In the genomic region with DNA sequence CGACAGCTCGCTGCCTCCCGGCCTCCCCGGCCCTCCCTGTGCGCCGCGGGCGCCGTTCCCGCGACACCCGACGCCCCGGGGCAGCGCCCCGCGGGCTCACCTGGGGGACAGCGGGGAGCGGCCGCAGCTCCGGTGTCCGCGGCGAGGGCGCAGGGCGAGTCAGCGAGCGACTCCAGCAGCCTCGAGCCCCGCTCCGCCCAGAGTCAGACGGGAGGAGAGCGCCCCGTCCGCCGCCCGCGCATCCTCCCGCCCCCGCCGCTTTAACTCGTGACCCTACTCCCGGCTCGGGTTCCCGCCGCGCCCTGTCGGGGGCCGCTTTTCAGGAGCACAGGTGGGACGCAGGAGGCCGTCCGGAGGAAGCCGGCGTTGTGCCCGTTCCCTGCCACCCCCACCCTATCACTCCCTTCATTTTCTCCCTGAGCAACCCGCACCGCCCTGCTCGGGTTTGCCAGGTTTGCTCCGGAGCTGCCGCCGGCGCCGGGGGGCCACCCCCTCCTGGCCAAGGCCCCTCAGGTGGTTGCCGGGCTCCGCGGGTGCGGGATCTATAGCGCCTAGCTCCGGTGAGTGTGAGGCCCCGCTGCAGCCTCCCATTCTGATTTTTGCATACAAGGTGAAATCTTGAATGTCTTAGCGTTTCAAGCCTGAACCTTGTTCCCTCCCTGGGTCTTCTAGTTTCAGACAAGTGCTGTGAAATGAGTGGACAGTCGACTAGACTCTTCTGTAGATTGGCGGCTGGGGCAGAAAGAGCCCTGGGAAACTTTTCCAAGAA, we compare ENCODE assay signal across 8 cellular contexts. TPM values are rescaled to one million over a fixed set of nuclear protein-coding genes. Genes with fewer than 3 reads are reported as not detected.
DNase-seq lines count a peak whose midpoint lies in the region; ATAC-seq, FAIRE-seq and TF ChIP-seq lines count a peak whose summit lies in the region.

A gene with protein sequence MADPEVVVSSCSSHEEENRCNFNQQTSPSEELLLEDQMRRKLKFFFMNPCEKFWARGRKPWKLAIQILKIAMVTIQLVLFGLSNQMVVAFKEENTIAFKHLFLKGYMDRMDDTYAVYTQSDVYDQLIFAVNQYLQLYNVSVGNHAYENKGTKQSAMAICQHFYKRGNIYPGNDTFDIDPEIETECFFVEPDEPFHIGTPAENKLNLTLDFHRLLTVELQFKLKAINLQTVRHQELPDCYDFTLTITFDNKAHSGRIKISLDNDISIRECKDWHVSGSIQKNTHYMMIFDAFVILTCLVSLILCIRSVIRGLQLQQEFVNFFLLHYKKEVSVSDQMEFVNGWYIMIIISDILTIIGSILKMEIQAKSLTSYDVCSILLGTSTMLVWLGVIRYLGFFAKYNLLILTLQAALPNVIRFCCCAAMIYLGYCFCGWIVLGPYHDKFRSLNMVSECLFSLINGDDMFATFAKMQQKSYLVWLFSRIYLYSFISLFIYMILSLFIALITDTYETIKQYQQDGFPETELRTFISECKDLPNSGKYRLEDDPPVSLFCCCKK (minus strand): TSS at position 205 of the 769 bp plus-strand sequence. CDS start 3,140 bp downstream, outside the sequence.

- TF ChIP-seq POLR2A in GM15510 (IDR thresholded peaks at IDR 0.05; ENCODE audit: borderline replicate concordance, extremely low read depth, insufficient read length) = peak; percentile 9
- no peak for TF ChIP-seq POLR2A in endothelial cell of umbilical vein (IDR thresholded peaks at IDR 0.05; ENCODE audit: low read depth, low read length)
- TF ChIP-seq POLR2A in uterus (IDR thresholded peaks at IDR 0.05) = no peak

- H3K4me3 Mint-ChIP-seq in natural killer cell = peak within 1 kb of the TSS; percentile 85

- no peaks in the 10 kb centered on the region for H3K9me3 Mint-ChIP-seq in natural killer cell

- H3K9ac ChIP-seq in MM.1S (ENCODE audit: low read length) (peak within 1 kb of the TSS; percentile 16; the same call in 1 of the 2 replicates), endothelial cell of umbilical vein (replicated peaks; ENCODE audit: extremely low read depth, insufficient read depth, low read length) (no peak within 1 kb of the TSS)

- intact Hi-C loops in endothelial cell of umbilical vein (cut with micrococcal nuclease) (loop anchor here (5.0 kb wide), 1 partner anchor 744 kb away; no protein-coding TSS in a partner anchor), natural killer cell (cut with micrococcal nuclease) (no loop called here), uterus (cut with DNase I; ENCODE audit: low total_unique reads) (no loop called here)

- DNase-seq in HAP-1 (ENCODE audit: low spot score in 2 of 2) (peak; percentile 36 to 81), MM.1S (peak; percentile 33), endothelial cell of umbilical vein (ENCODE audit: low read depth, low spot score) (no peak), natural killer cell (no peak), uterus (peak; percentile 24 to 57), NCI-H2227 treated with DMSO at 0.1 percent for 48 hours (lab: John Stamatoyannopoulos, UW) (no peak)
- peak; percentile 35 for DNase-seq in activated CD4-positive, alpha-beta T cell treated with anti-CD3 and anti-CD28 coated beads, Interleukin-2, amount 50 U/mL, for 1 hour

- H3K4me1 Mint-ChIP-seq in natural killer cell = peaks cover 0 to 4% of the 10 kb centered on the region in 2 donors

- peak within 1 kb of the TSS; percentile 47; the same call in 1 of the 2 replicates for H3K4me2 ChIP-seq in MM.1S (ENCODE audit: low read depth, low read length)
- H3K4me2 ChIP-seq in endothelial cell of umbilical vein (ENCODE audit: insufficient read depth, low read length) = peak within 1 kb of the TSS; percentile 17

- CTCF ChIA-PET in endothelial cell of umbilical vein (lab: Charles Lee) = interaction anchor here (1.4 to 1.6 kb wide), 2 partner anchors 104 to 198 kb away, joined by 3 to 6 read pairs; no protein-coding TSS in a partner anchor

- POLR2A ChIA-PET in endothelial cell of umbilical vein (lab: Charles Lee) = no interaction called here

- H3K9me1 ChIP-seq in endothelial cell of umbilical vein (replicated peaks; ENCODE audit: control insufficient read depth, extremely low read depth, insufficient read depth, low read length) = no peaks in the 10 kb centered on the region

- H3K4me3 ChIP-seq in HAP-1 (peak within 1 kb of the TSS; percentile 61), MM.1S (ENCODE audit: low read length) (peak within 1 kb of the TSS; percentile 51), endothelial cell of umbilical vein (replicated peaks in 1 of 3; ENCODE audit: insufficient read depth in 1 of 3, low read depth in 1 of 3, low read length in 3 of 3) (peak within 1 kb of the TSS in 1 of 3 experiments; percentile 26), uterus (peak within 1 kb of the TSS; percentile 17 to 47)

- TF ChIP-seq CTCF in MM.1S (IDR thresholded peaks at IDR 0.05; ENCODE audit: low read length) (no peak), endothelial cell of umbilical vein (IDR thresholded peaks at IDR 0.05; ENCODE audit: extremely low read depth in 1 of 2, insufficient read depth in 1 of 2, low read depth in 1 of 2, low read length in 2 of 2) (no peak), natural killer cell (IDR thresholded peaks at IDR 0.05) (no peak), uterus (IDR thresholded peaks at IDR 0.05) (no peak)

- H3K27ac Mint-ChIP-seq in natural killer cell = no peak within 1 kb of the TSS

- dilution Hi-C loops in endothelial cell of umbilical vein (cut with MboI; ENCODE audit: extremely low pct_ligation_motif_present, low sequenced_read_pairs) = no loop called here

- no peaks in the 10 kb centered on the region for H3K9me3 ChIP-seq in HAP-1
- H3K9me3 ChIP-seq in MM.1S (replicated peaks; ENCODE audit: insufficient read depth, low read length) = no peaks in the 10 kb centered on the region
- H3K9me3 ChIP-seq in endothelial cell of umbilical vein (replicated peaks; ENCODE audit: control insufficient read depth, insufficient read depth, low read length) = no peaks in the 10 kb centered on the region
- no peaks in the 10 kb centered on the region for H3K9me3 ChIP-seq in uterus

- no peaks in the 10 kb centered on the region for H3K9me2 ChIP-seq in MM.1S (replicated peaks; ENCODE audit: insufficient read depth, low read length)

- H3K79me2 ChIP-seq in MM.1S (ENCODE audit: low read length) = no peaks in the 10 kb centered on the region
- no peaks in the 10 kb centered on the region for H3K79me2 ChIP-seq in endothelial cell of umbilical vein (ENCODE audit: control insufficient read depth, insufficient read depth, low read length)

- H3K27me3 ChIP-seq in HAP-1 (ENCODE audit: low read depth) = no peaks in the 10 kb centered on the region
- H3K27me3 ChIP-seq in MM.1S (replicated peaks; ENCODE audit: insufficient read depth, low read length) = no peaks in the 10 kb centered on the region
- H3K27me3 ChIP-seq in endothelial cell of umbilical vein (ENCODE audit: control insufficient read depth in 2 of 2, insufficient read depth in 2 of 2, low read length in 2 of 2) = peaks cover 52 to 76% of the 10 kb centered on the region in 2 experiments
- peaks cover 11 to 18% of the 10 kb centered on the region in 2 donors for H3K27me3 ChIP-seq in uterus

- peak within 1 kb of the TSS; percentile 31; the same call in 1 of the 2 replicates for H2AFZ ChIP-seq in MM.1S (ENCODE audit: low read length)
- H2AFZ ChIP-seq in endothelial cell of umbilical vein (ENCODE audit: low read depth, low read length) = no peak within 1 kb of the TSS

- no peak for FAIRE-seq in endothelial cell of umbilical vein (lab: Jason Lieb, UNC)

- peaks cover 38 to 62% of the 10 kb centered on the region in 2 donors for H3K27me3 Mint-ChIP-seq in natural killer cell (ENCODE audit: low read depth in 2 of 2)

- in situ Hi-C loops in HAP-1 (cut with MboI; ENCODE audit: low sequenced_read_pairs) = no loop called here

- H3K27ac ChIP-seq in MM.1S (ENCODE audit: low read length) = no peak within 1 kb of the TSS
- no peak within 1 kb of the TSS for H3K27ac ChIP-seq in endothelial cell of umbilical vein (ENCODE audit: insufficient read depth, low read depth, low read length)
- no peak within 1 kb of the TSS for H3K27ac ChIP-seq in uterus

- H3K36me3 Mint-ChIP-seq in natural killer cell = no peaks in the 10 kb centered on the region

- H4K20me1 ChIP-seq in MM.1S (ENCODE audit: insufficient read depth, low read length) (no peaks in the 10 kb centered on the region), endothelial cell of umbilical vein (replicated peaks; ENCODE audit: control insufficient read depth, extremely low read depth, insufficient read depth, low read length) (no peaks in the 10 kb centered on the region)

- peak; percentile 56 to 72 (median 66) for ATAC-seq in natural killer cell

- H3K36me3 ChIP-seq in HAP-1 (replicated peaks) (no peaks in the 10 kb centered on the region), MM.1S (replicated peaks; ENCODE audit: insufficient read depth, low read length) (no peaks in the 10 kb centered on the region), endothelial cell of umbilical vein (ENCODE audit: control insufficient read depth in 2 of 2, extremely low read depth in 1 of 2, insufficient read depth in 2 of 2, low read length in 2 of 2) (no peaks in the 10 kb centered on the region), uterus (no peaks in the 10 kb centered on the region)

- no peaks in the 10 kb centered on the region for H3F3A ChIP-seq in MM.1S (ENCODE audit: insufficient read depth, low read length)

- H3K4me1 ChIP-seq in HAP-1 = peaks cover 14% of the 10 kb centered on the region
- H3K4me1 ChIP-seq in MM.1S (ENCODE audit: low read length) = no peaks in the 10 kb centered on the region
- no peaks in the 10 kb centered on the region for H3K4me1 ChIP-seq in endothelial cell of umbilical vein (ENCODE audit: control insufficient read depth, extremely low read depth, insufficient read depth, low read length)
- peaks cover 0 to 9% of the 10 kb centered on the region in 2 donors for H3K4me1 ChIP-seq in uterus

- no TSS peak for BruUV-seq in endothelial cell of umbilical vein (replicated peaks; lab: Mats Ljungman, UMichigan)

TF ChIP-seq in endothelial cell of umbilical vein, 7 proteins besides CTCF, POLR2A, EP300 and RAD21:
- peak; percentile 93 for TF ChIP-seq EZH2 (IDR thresholded peaks at IDR 0.05; ENCODE audit: borderline replicate concordance, low read depth, low read length, severe bottlenecking)
- no peak for TF ChIP-seq POLR2AphosphoS5 (IDR thresholded peaks at IDR 0.05; ENCODE audit: insufficient read depth, low read depth, low read length)
TF ChIP-seq in endothelial cell of umbilical vein: peak in this region for 1.

RNA-seq across cellular contexts. Expression of the gene that starts here (rescaled TPM):
- total RNA-seq in endothelial cell of umbilical vein (not detected in 2 replicates), natural killer cell (not detected), uterus (10 to 100 TPM in 2 of 4 donors, 1 to 10 TPM in 2; 2.1 to 37.7 (median 12.0) TPM)
- 0.06 TPM in 1 of 2 replicates, not detected in the other for polyA plus RNA-seq in endothelial cell of umbilical vein
- polyA plus RNA-seq in endothelial cell of umbilical vein (2011; cell fraction: cytosol; rRNA removed) = not detected in 2 replicates
- polyA plus RNA-seq in endothelial cell of umbilical vein (2011; cell fraction: nucleus; rRNA removed) = 0.07 and 0.09 TPM in 2 replicates
- polyA plus RNA-seq in endothelial cell of umbilical vein (2012) = not detected in 2 replicates
- not detected in 2 replicates for polyA minus RNA-seq in endothelial cell of umbilical vein
- not detected for polyA minus RNA-seq in endothelial cell of umbilical vein (2011; cell fraction: cytosol; rRNA and poly(A)+ RNA removed)
- not detected in 2 replicates for polyA minus RNA-seq in endothelial cell of umbilical vein (2011; cell fraction: nucleus; rRNA and poly(A)+ RNA removed)

Comparison
In these comparisons a context has a peak if more than half of its experiments do, and no peak if none do; other contexts are left out.
1. Peak in ATAC-seq in natural killer cell; RNA of the gene not detected or under 1 TPM.
2. DNase-seq: peak in HAP-1 (2 of 2), MM.1S (single experiment), activated CD4-positive, alpha-beta T cell treated with anti-CD3 and anti-CD28 coated beads, Interleukin-2, amount 50 U/mL, for 1 hour (single experiment) and uterus (2 of 2); none in endothelial cell of umbilical vein (single experiment), natural killer cell (single experiment) and NCI-H2227 treated with DMSO at 0.1 percent for 48 hours (single experiment).